Comparison of ENCODE assay signal across 10 cellular contexts in genomic region chr6:37243816-37244370, GRCh38. TPM values are rescaled to one million over a fixed set of nuclear protein-coding genes. Genes with fewer than 3 reads are reported as not detected.
DNase-seq lines count a peak whose midpoint lies in the region; ATAC-seq and TF ChIP-seq lines count a peak whose summit lies in the region.
"Had no signal": no experiment of that assay in that cellular context is flagged by ENCODE, and none has a peak within 500 bp of the region (broad histone marks: within the 10 kb centered on the region; RNA-seq: fewer than 3 reads in every experiment).

No MANE protein-coding gene starts in this region.

- no peaks in the 10 kb centered on the region for H3K9me3 ChIP-seq in SJSA1 (replicated peaks)
- H3K9me3 ChIP-seq in duodenal mucosa (ENCODE audit: control insufficient read depth in 1 of 2, low read length in 2 of 2), result no peaks in the 10 kb centered on the region

- H3K4me3 Mint-ChIP-seq in nephron (peak overlapping the region in 1 of 3 experiments; percentile 58), type B pancreatic cell (no peak overlapping the region)

- DNase-seq in SJSA1 (ENCODE audit: low read depth in 1 of 2, low spot score in 2 of 2), result no peak
- no peak for DNase-seq in type B pancreatic cell (ENCODE audit: extremely low spot score, unreplicated experiment)
- no peak for DNase-seq in NCI-H1694 (lab: John Stamatoyannopoulos, UW)
- DNase-seq: activated CD4-positive, alpha-beta T cell treated with anti-CD3 and anti-CD28 coated beads, Interleukin-2, amount 50 U/mL, for 4 hours; activated naive CD4-positive, alpha-beta T cell treated with Interleukin-2 at 50 U/mL for 16 hours; NCI-H1436 treated with DMSO at 0.1 percent for 48 hours had no signal

- TF ChIP-seq CTCF in nephron (IDR thresholded peaks at IDR 0.05; ENCODE audit: unreplicated experiment in 3 of 3) (no peak), type B pancreatic cell (conservative IDR thresholded peaks at IDR 0.05) (no peak)

- H3K27ac Mint-ChIP-seq in nephron, result peak overlapping the region; percentile 96 to 99 (median 98)
- H3K27ac Mint-ChIP-seq in type B pancreatic cell, result peak overlapping the region; percentile 97

- H3K9ac ChIP-seq in duodenal mucosa (ENCODE audit: low read depth in 1 of 2, low read length in 2 of 2), result peak overlapping the region in 1 of 2 donors; percentile 6

- H3K36me3 ChIP-seq in SJSA1 (no peaks in the 10 kb centered on the region), duodenal mucosa (ENCODE audit: control insufficient read depth in 1 of 2, insufficient read depth in 2 of 2, low read length in 2 of 2) (no peaks in the 10 kb centered on the region)

- peaks cover 8% of the 10 kb centered on the region for H3K9me3 Mint-ChIP-seq in nephron
- H3K9me3 Mint-ChIP-seq in type B pancreatic cell, result peaks cover 8% of the 10 kb centered on the region

- H3K27me3 ChIP-seq in SJSA1 (replicated peaks) (no peaks in the 10 kb centered on the region), duodenal mucosa (ENCODE audit: control insufficient read depth in 1 of 2, insufficient read depth in 2 of 2, low read length in 2 of 2) (no peaks in the 10 kb centered on the region)

- peaks cover 65% of the 10 kb centered on the region for H3K4me1 Mint-ChIP-seq in nephron
- peaks cover 46% of the 10 kb centered on the region for H3K4me1 Mint-ChIP-seq in type B pancreatic cell (ENCODE audit: unreplicated experiment)

- ATAC-seq in HG03095 (IDR thresholded peaks at IDR 0.05; ENCODE audit: unreplicated experiment), result no peak
- ATAC-seq in GM19351 (IDR thresholded peaks at IDR 0.05; ENCODE audit: unreplicated experiment), result no peak

- peaks cover 57% of the 10 kb centered on the region for H3K4me1 ChIP-seq in SJSA1 (replicated peaks)
- H3K4me1 ChIP-seq in duodenal mucosa (ENCODE audit: control insufficient read depth in 1 of 2, insufficient read depth in 2 of 2, low read length in 2 of 2), result peaks cover 10 to 32% of the 10 kb centered on the region in 2 donors

- H3K27me3 Mint-ChIP-seq in nephron (ENCODE audit: low read depth) (no peaks in the 10 kb centered on the region), type B pancreatic cell (no peaks in the 10 kb centered on the region)

- H3K36me3 Mint-ChIP-seq in nephron (ENCODE audit: low read depth), result no peaks in the 10 kb centered on the region
- no peaks in the 10 kb centered on the region for H3K36me3 Mint-ChIP-seq in type B pancreatic cell

- no peak overlapping the region for H3K4me3 ChIP-seq in SJSA1
- no peak overlapping the region for H3K4me3 ChIP-seq in duodenal mucosa (ENCODE audit: low read depth in 1 of 2, low read length in 2 of 2)

- H3K27ac ChIP-seq in SJSA1 (peak overlapping the region; percentile 98), duodenal mucosa (ENCODE audit: low read depth, low read length) (peak overlapping the region; percentile 75)

RNA-seq across cellular contexts. Expression of gene TBC1D22B, which starts 13.7 kb away (rescaled TPM):
- 4.4 and 6.6 TPM in 2 replicates for total RNA-seq in SJSA1 (2014; rRNA removed; shearing (Covaris generic))
- total RNA-seq in type B pancreatic cell (ENCODE audit: low replicate concordance), result 13.6 and 14.1 TPM in 2 replicates

RNA-seq across cellular contexts. Expression of gene TMEM217, which starts 14.1 kb away (rescaled TPM):
- 0.31 and 0.74 TPM in 2 replicates for total RNA-seq in SJSA1 (2014; rRNA removed; shearing (Covaris generic))
- 1.1 and 1.3 TPM in 2 replicates for total RNA-seq in type B pancreatic cell (ENCODE audit: low replicate concordance)
